ENCODE assay signal across 8 cellular contexts in genomic region chr18:5237723-5238370, GRCh38. TPM values are rescaled to one million over a fixed set of nuclear protein-coding genes. Genes with fewer than 3 reads are reported as not detected.
A peak's percentile ranks its signal among the peaks of the same experiment; 100 is the strongest.
DNase-seq lines count a peak whose midpoint lies in the region; ATAC-seq and TF ChIP-seq lines count a peak whose summit lies in the region.

No MANE protein-coding gene starts in this region.

- H3K4me3 ChIP-seq in ascending aorta (peak overlapping the region; percentile 82 to 86), rectal smooth muscle tissue (ENCODE audit: low read length) (peak overlapping the region; percentile 88), vagina (peak overlapping the region; percentile 67 to 92)

- peak; percentile 94 for ATAC-seq in HG02610 (IDR thresholded peaks at IDR 0.05; ENCODE audit: unreplicated experiment)

- H3K27me3 ChIP-seq in ascending aorta (no peaks in the 10 kb centered on the region), rectal smooth muscle tissue (ENCODE audit: control insufficient read depth, insufficient read depth, low read length) (no peaks in the 10 kb centered on the region), vagina (no peaks in the 10 kb centered on the region)

- H3K4me1 ChIP-seq in ascending aorta = peaks cover 5 to 15% of the 10 kb centered on the region in 2 donors
- H3K4me1 ChIP-seq in rectal smooth muscle tissue (ENCODE audit: control insufficient read depth, insufficient read depth, low read length) = peaks cover 10% of the 10 kb centered on the region
- peaks cover 27% of the 10 kb centered on the region for H3K4me1 ChIP-seq in vagina

- no peak for TF ChIP-seq POLR2A in vagina (IDR thresholded peaks at IDR 0.05)

- peak overlapping the region; percentile 99 to 100 for H3K27ac ChIP-seq in ascending aorta
- peak overlapping the region; percentile 99 for H3K27ac ChIP-seq in rectal smooth muscle tissue (ENCODE audit: low read depth, low read length)
- peak overlapping the region; percentile 85 for H3K27ac ChIP-seq in vagina

- H3K9ac ChIP-seq in rectal smooth muscle tissue (ENCODE audit: low read length) = peak overlapping the region; percentile 96

- intact Hi-C loops in ascending aorta (cut with DNase I) = loop anchor here (1.0 kb wide), 1 partner anchor 58 kb away; no protein-coding TSS in a partner anchor
- intact Hi-C loops in vagina (cut with DNase I) = loop anchor here (5.0 kb wide), 1 partner anchor 59 kb away; the partner anchor contains the start of gene ZBTB14

- H3K36me3 ChIP-seq in ascending aorta = peaks cover 7 to 28% of the 10 kb centered on the region in 2 donors
- peaks cover 8% of the 10 kb centered on the region for H3K36me3 ChIP-seq in rectal smooth muscle tissue (ENCODE audit: control insufficient read depth, insufficient read depth, low read length)
- H3K36me3 ChIP-seq in vagina = no peaks in the 10 kb centered on the region

- no peaks in the 10 kb centered on the region for H3K9me3 ChIP-seq in ascending aorta
- H3K9me3 ChIP-seq in vagina = no peaks in the 10 kb centered on the region

- DNase-seq in NCI-H1105 (lab: John Stamatoyannopoulos, UW) (peak; percentile 64), T-helper 2 cell (peak; percentile 68 to 95 (median 81)), ascending aorta (ENCODE audit: low spot score in 2 of 2) (peak; percentile 30 to 92), hepatic stellate cell (ENCODE audit: low spot score) (peak; percentile 70), vagina (ENCODE audit: extremely low spot score in 2 of 2) (no peak)

- TF ChIP-seq CTCF in GM12874 (IDR thresholded peaks at IDR 0.05; ENCODE audit: insufficient read depth, low read depth, low read length) = 0 out of 2 replicates have a peak, but pooled peaks have one; percentile 21
- peak in 1 of 3 experiments; percentile 36 for TF ChIP-seq CTCF in ascending aorta (IDR thresholded peaks at IDR 0.05)
- TF ChIP-seq CTCF in vagina (IDR thresholded peaks at IDR 0.05) = no peak

RNA-seq across cellular contexts. Expression of gene AKAIN1, which starts 40.8 kb away (rescaled TPM):
- total RNA-seq in ascending aorta = not detected
- not detected for total RNA-seq in vagina

RNA-seq across cellular contexts. Expression of gene ZBTB14, which starts 57.7 kb away (rescaled TPM):
- total RNA-seq in ascending aorta = 13.3 TPM
- 8.8 TPM for total RNA-seq in vagina

Comparison
In these comparisons a context has a peak if more than half of its experiments do, and no peak if none do; other contexts are left out.
1. DNase-seq: peak in NCI-H1105 (single experiment), T-helper 2 cell (5 of 5), ascending aorta (2 of 2) and hepatic stellate cell (single experiment); none in vagina (0 of 2).
2. Peak in every context shown above with its lines, with median percentiles within 50 percentile points of each other: H3K27ac ChIP-seq and H3K4me3 ChIP-seq.